Comparison of ENCODE assay signal across 22 cellular contexts in the genomic region with DNA sequence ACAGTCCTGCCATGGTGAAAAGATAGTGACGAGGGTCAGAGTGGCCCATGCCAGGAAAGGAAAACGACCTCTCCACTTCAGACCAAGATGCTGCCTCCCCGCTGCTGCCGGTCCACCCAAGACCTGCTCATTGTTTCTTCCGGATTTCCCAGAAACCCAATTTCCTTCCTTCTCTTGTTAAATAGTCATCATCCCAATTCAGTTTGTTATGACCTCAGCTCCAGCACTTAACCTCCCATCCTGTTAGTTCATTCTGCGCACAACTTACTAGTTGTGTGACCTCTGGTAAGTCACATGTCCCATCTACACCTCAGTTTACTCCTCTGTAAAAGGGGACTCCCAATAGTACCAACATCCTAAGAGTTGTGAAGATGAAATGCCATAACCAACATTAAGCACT. TPM values are rescaled to one million over a fixed set of nuclear protein-coding genes. Genes with fewer than 3 reads are reported as not detected.
A peak's percentile ranks its signal among the peaks of the same experiment; 100 is the strongest.
DNase-seq lines count a peak whose midpoint lies in the region; ATAC-seq, FAIRE-seq and TF ChIP-seq lines count a peak whose summit lies in the region.
"Had no signal": no experiment of that assay in that cellular context is flagged by ENCODE, and none has a peak within 500 bp of the region (broad histone marks: within the 10 kb centered on the region; RNA-seq: fewer than 3 reads in every experiment).

No MANE protein-coding gene starts in this region.

- H3K9me3 ChIP-seq in breast epithelium (no peaks in the 10 kb centered on the region), endothelial cell of umbilical vein (replicated peaks; ENCODE audit: control insufficient read depth, insufficient read depth, low read length) (no peaks in the 10 kb centered on the region), prostate gland (no peaks in the 10 kb centered on the region), upper lobe of left lung (no peaks in the 10 kb centered on the region)
- H3K9me3 ChIP-seq: BLaER1 treated with 17β-estradiol and CSF1 and Interleukin-3, amounts not matched to agents 10 nM and 100 nM had no signal

- intact Hi-C loops in breast epithelium (cut with DNase I; ENCODE audit: low total_unique reads) (no loop called here), MCF 10A (cut with micrococcal nuclease) (no loop called here), endothelial cell of umbilical vein (cut with micrococcal nuclease) (loop anchor here (1.0 to 10.0 kb wide), 4 partner anchors 10 to 363 kb away; a partner anchor contains a TSS), prostate gland (cut with DNase I) (no loop called here)

- peaks cover 16% of the 10 kb centered on the region for H3K36me3 Mint-ChIP-seq in MCF 10A (ENCODE audit: insufficient read depth, unreplicated experiment)

- no peak overlapping the region for H2AFZ ChIP-seq in endothelial cell of umbilical vein (ENCODE audit: low read depth, low read length)

- DNase-seq in breast epithelium (ENCODE audit: low spot score in 2 of 2), result no peak
- DNase-seq in MCF 10A (ENCODE audit: unreplicated experiment), result no peak
- peak; percentile 76 for DNase-seq in endothelial cell of umbilical vein (ENCODE audit: low read depth, low spot score)
- no peak for DNase-seq in prostate gland (ENCODE audit: low spot score)
- no peak for DNase-seq in upper lobe of left lung
- no peak for DNase-seq in NOMO-1 treated with DMSO at 0.1 percent for 48 hours (lab: John Stamatoyannopoulos, UW; ENCODE audit: unreplicated experiment)
- DNase-seq in islet precursor cell, result no peak
- DNase-seq: activated CD4-positive, alpha-beta T cell treated with anti-CD3 and anti-CD28 coated beads, Interleukin-2, amount 50 U/mL, for 4 hours; activated naive CD8-positive, alpha-beta T cell treated with anti-CD3 and anti-CD28 coated beads, Interleukin-2, amount 10 ng/mL, durations not matched to agents 7 days and 5 days; Calu3; H7; head of caudate nucleus; immature natural killer cell; naive thymus-derived CD8-positive, alpha-beta T cell; NCI-H2029; NCI-H345; PC-3; SIG-M5; stimulated activated naive CD8-positive, alpha-beta T cell treated with anti-CD3 and anti-CD28 coated beads, Interleukin-15, Interleukin-2, amounts not matched to agents 100 U/mL and 50 U/mL, for 24 hours; T-cell had no signal

- H3K4me1 Mint-ChIP-seq in MCF 10A (ENCODE audit: insufficient read depth, unreplicated experiment), result peaks cover 54% of the 10 kb centered on the region

- ATAC-seq in upper lobe of left lung (ENCODE audit: low FRiP score in 2 of 2) (no peak), GM19328 (IDR thresholded peaks at IDR 0.05; ENCODE audit: unreplicated experiment) (no peak)
- ATAC-seq: naive thymus-derived CD8-positive, alpha-beta T cell; PC-3; stimulated activated naive CD8-positive, alpha-beta T cell treated with anti-CD3 and anti-CD28 coated beads, Interleukin-15, Interleukin-2, amounts not matched to agents 100 U/mL and 50 U/mL, for 24 hours; T-cell had no signal

- H3K4me3 ChIP-seq in breast epithelium (no peak overlapping the region), endothelial cell of umbilical vein (replicated peaks in 1 of 3; ENCODE audit: insufficient read depth in 1 of 3, low read depth in 1 of 3, low read length in 3 of 3) (no peak overlapping the region), prostate gland (no peak overlapping the region), upper lobe of left lung (no peak overlapping the region)
- H3K4me3 ChIP-seq: BLaER1 treated with 17β-estradiol and CSF1 and Interleukin-3, amounts not matched to agents 10 nM and 100 nM had no signal

- no peaks in the 10 kb centered on the region for H3K27me3 ChIP-seq in breast epithelium
- no peaks in the 10 kb centered on the region for H3K27me3 ChIP-seq in endothelial cell of umbilical vein (ENCODE audit: control insufficient read depth in 2 of 2, insufficient read depth in 2 of 2, low read length in 2 of 2)
- no peaks in the 10 kb centered on the region for H3K27me3 ChIP-seq in prostate gland (replicated peaks; ENCODE audit: insufficient read depth)
- H3K27me3 ChIP-seq in upper lobe of left lung, result no peaks in the 10 kb centered on the region
- H3K27me3 ChIP-seq: BLaER1 treated with 17β-estradiol and CSF1 and Interleukin-3, amounts not matched to agents 10 nM and 100 nM had no signal

- peak overlapping the region; percentile 69 for H3K4me2 ChIP-seq in endothelial cell of umbilical vein (ENCODE audit: insufficient read depth, low read length)
- H3K4me2 ChIP-seq: BLaER1 treated with 17β-estradiol and CSF1 and Interleukin-3, amounts not matched to agents 10 nM and 100 nM had no signal

- CTCF ChIA-PET in MCF 10A (lab: Yijun Ruan, JAX), result interaction anchor here (1.4 to 38.8 kb wide), 4 partner anchors 14 to 234 kb away, joined by 4 to 1125 read pairs (median 113); a partner anchor contains a TSS
- CTCF ChIA-PET in endothelial cell of umbilical vein (lab: Charles Lee), result interaction anchor here (1.0 to 34.5 kb wide), 4 partner anchors 11 to 58 kb away, joined by 3 to 1267 read pairs (median 28); a partner anchor contains a TSS

- H3K79me2 ChIP-seq in endothelial cell of umbilical vein (ENCODE audit: control insufficient read depth, insufficient read depth, low read length), result no peaks in the 10 kb centered on the region

- dilution Hi-C loops in endothelial cell of umbilical vein (cut with MboI; ENCODE audit: extremely low pct_ligation_motif_present, low sequenced_read_pairs), result loop anchor here (10.0 kb wide), 1 partner anchor 63 kb away; no protein-coding TSS in a partner anchor

- H3K36me3 ChIP-seq in breast epithelium (no peaks in the 10 kb centered on the region), endothelial cell of umbilical vein (ENCODE audit: control insufficient read depth in 2 of 2, extremely low read depth in 1 of 2, insufficient read depth in 2 of 2, low read length in 2 of 2) (peaks cover 0 to 43% of the 10 kb centered on the region in 2 experiments), prostate gland (no peaks in the 10 kb centered on the region), upper lobe of left lung (peaks cover 0 to 77% (median 25%) of the 10 kb centered on the region in 4 donors)

- H3K9me1 ChIP-seq in endothelial cell of umbilical vein (replicated peaks; ENCODE audit: control insufficient read depth, extremely low read depth, insufficient read depth, low read length), result no peaks in the 10 kb centered on the region

- peak; percentile 99 for FAIRE-seq in endothelial cell of umbilical vein (lab: Jason Lieb, UNC)

- TF ChIP-seq CTCF in breast epithelium (IDR thresholded peaks at IDR 0.05) (no peak), MCF 10A (IDR thresholded peaks at IDR 0.05; ENCODE audit: unreplicated experiment) (no peak), endothelial cell of umbilical vein (IDR thresholded peaks at IDR 0.05; ENCODE audit: extremely low read depth in 1 of 2, insufficient read depth in 1 of 2, low read depth in 1 of 2, low read length in 2 of 2) (no peak), prostate gland (IDR thresholded peaks at IDR 0.05) (no peak), upper lobe of left lung (IDR thresholded peaks at IDR 0.05) (no peak)

- POLR2A ChIA-PET in MCF 10A (lab: Yijun Ruan, JAX) (interaction anchor here (0.6 to 5.1 kb wide), 4 partner anchors 24 to 75 kb away, joined by 3 to 64 read pairs (median 12); a partner anchor contains a TSS), endothelial cell of umbilical vein (lab: Charles Lee) (no interaction called here)

- no peak overlapping the region for H3K9ac ChIP-seq in endothelial cell of umbilical vein (replicated peaks; ENCODE audit: extremely low read depth, insufficient read depth, low read length)
- H3K9ac ChIP-seq: BLaER1 treated with 17β-estradiol and CSF1 and Interleukin-3, amounts not matched to agents 10 nM and 100 nM had no signal

- no peaks in the 10 kb centered on the region for H3K9me3 Mint-ChIP-seq in MCF 10A (ENCODE audit: unreplicated experiment)
- H3K9me3 Mint-ChIP-seq: activated naive CD8-positive, alpha-beta T cell treated with anti-CD3 and anti-CD28 coated beads, Interleukin-2, amount 10 ng/mL, durations not matched to agents 7 days and 5 days; immature natural killer cell; naive thymus-derived CD8-positive, alpha-beta T cell; T-cell had no signal

- TF ChIP-seq POLR2A in breast epithelium (IDR thresholded peaks at IDR 0.05) (no peak), endothelial cell of umbilical vein (IDR thresholded peaks at IDR 0.05; ENCODE audit: low read depth, low read length) (peak; percentile 41), prostate gland (IDR thresholded peaks at IDR 0.05) (no peak), upper lobe of left lung (IDR thresholded peaks at IDR 0.05) (no peak)

- H3K27ac Mint-ChIP-seq in MCF 10A (ENCODE audit: low read depth, unreplicated experiment), result no peak overlapping the region
- H3K27ac Mint-ChIP-seq: T-cell had no signal

- H3K4me1 ChIP-seq in breast epithelium (peaks cover 0 to 32% of the 10 kb centered on the region in 2 donors), endothelial cell of umbilical vein (ENCODE audit: control insufficient read depth, extremely low read depth, insufficient read depth, low read length) (peaks cover 42% of the 10 kb centered on the region), prostate gland (replicated peaks) (peaks cover 13% of the 10 kb centered on the region), upper lobe of left lung (peaks cover 14 to 17% (median 15%) of the 10 kb centered on the region in 4 donors)

- peak in 1 of 4 donors; percentile 27 for TF ChIP-seq EP300 in upper lobe of left lung (IDR thresholded peaks at IDR 0.05)

- BruUV-seq in MCF 10A (replicated peaks; lab: Mats Ljungman, UMichigan) (no TSS peak), endothelial cell of umbilical vein (replicated peaks; lab: Mats Ljungman, UMichigan) (no TSS peak)

- H3K27me3 Mint-ChIP-seq in MCF 10A (ENCODE audit: insufficient read depth, unreplicated experiment), result no peaks in the 10 kb centered on the region
- H3K27me3 Mint-ChIP-seq: activated naive CD8-positive, alpha-beta T cell treated with anti-CD3 and anti-CD28 coated beads, Interleukin-2, amount 10 ng/mL, durations not matched to agents 7 days and 5 days; naive thymus-derived CD8-positive, alpha-beta T cell; T-cell had no signal

- H3K27ac ChIP-seq in breast epithelium (peak overlapping the region; percentile 90 to 93), endothelial cell of umbilical vein (ENCODE audit: insufficient read depth, low read depth, low read length) (peak overlapping the region; percentile 79), prostate gland (peak overlapping the region; percentile 82), upper lobe of left lung (peak overlapping the region; percentile 46 to 79 (median 64))
- H3K27ac ChIP-seq: BLaER1 treated with 17β-estradiol and CSF1 and Interleukin-3, amounts not matched to agents 10 nM and 100 nM had no signal

- WGBS in prostate gland, result 92% methylated on average over 6 of the region's 6 CpGs
- 71 to 74% methylated on average over 6 of the region's 6 CpGs for WGBS in upper lobe of left lung, 2 donors

- no peak overlapping the region for H3K4me3 Mint-ChIP-seq in MCF 10A (ENCODE audit: unreplicated experiment)
- H3K4me3 Mint-ChIP-seq: activated naive CD8-positive, alpha-beta T cell treated with anti-CD3 and anti-CD28 coated beads, Interleukin-2, amount 10 ng/mL, durations not matched to agents 7 days and 5 days; immature natural killer cell; naive thymus-derived CD8-positive, alpha-beta T cell; T-cell had no signal

- no peaks in the 10 kb centered on the region for H4K20me1 ChIP-seq in endothelial cell of umbilical vein (replicated peaks; ENCODE audit: control insufficient read depth, extremely low read depth, insufficient read depth, low read length)

RNA-seq across cellular contexts. Expression of a gene that starts 29.9 kb away (rescaled TPM):
- total RNA-seq in breast epithelium (10 to 100 TPM; 47.5 to 91.6 (median 53.3) TPM), MCF 10A (2022) (86.0 and 94.8 TPM in 2 replicates), endothelial cell of umbilical vein (39.8 and 41.7 TPM in 2 replicates), prostate gland (10 to 100 TPM; 43.5 to 45.0 TPM), upper lobe of left lung (10 to 100 TPM; 30.4 to 67.8 (median 44.2) TPM)
- 15.4 and 16.8 TPM in 2 replicates for polyA plus RNA-seq in endothelial cell of umbilical vein
- 17.9 and 19.4 TPM in 2 replicates for polyA plus RNA-seq in endothelial cell of umbilical vein (2011; cell fraction: cytosol; rRNA removed)
- polyA plus RNA-seq in endothelial cell of umbilical vein (2011; cell fraction: nucleus; rRNA removed), result 19.4 and 23.4 TPM in 2 replicates
- 13.3 and 19.0 TPM in 2 replicates for polyA plus RNA-seq in endothelial cell of umbilical vein (2012)
- 38.0 and 39.1 TPM in 2 replicates for polyA minus RNA-seq in endothelial cell of umbilical vein
- 107 TPM for polyA minus RNA-seq in endothelial cell of umbilical vein (2011; cell fraction: cytosol; rRNA and poly(A)+ RNA removed)
- polyA minus RNA-seq in endothelial cell of umbilical vein (2011; cell fraction: nucleus; rRNA and poly(A)+ RNA removed), result 47.6 and 55.9 TPM in 2 replicates

RNA-seq across cellular contexts. Expression of a gene that starts 53.0 kb away (rescaled TPM):
- 10 to 100 TPM; 17.6 to 31.5 (median 24.9) TPM for total RNA-seq in breast epithelium
- 3.4 and 4.4 TPM in 2 replicates for total RNA-seq in MCF 10A (2022)
- 41.8 and 49.0 TPM in 2 replicates for total RNA-seq in endothelial cell of umbilical vein
- polyA plus RNA-seq in endothelial cell of umbilical vein, result 33.7 and 36.3 TPM in 2 replicates
- polyA plus RNA-seq in endothelial cell of umbilical vein (2011; cell fraction: cytosol; rRNA removed), result 19.6 and 22.7 TPM in 2 replicates
- 66.4 and 67.8 TPM in 2 replicates for polyA plus RNA-seq in endothelial cell of umbilical vein (2011; cell fraction: nucleus; rRNA removed)
- 4.7 and 8.1 TPM in 2 replicates for polyA plus RNA-seq in endothelial cell of umbilical vein (2012)
- 87.9 and 88.7 TPM in 2 replicates for polyA minus RNA-seq in endothelial cell of umbilical vein
- polyA minus RNA-seq in endothelial cell of umbilical vein (2011; cell fraction: cytosol; rRNA and poly(A)+ RNA removed), result 55.5 TPM
- 89.1 and 98.8 TPM in 2 replicates for polyA minus RNA-seq in endothelial cell of umbilical vein (2011; cell fraction: nucleus; rRNA and poly(A)+ RNA removed)
- total RNA-seq in prostate gland, result 10 to 100 TPM; 20.9 to 24.1 TPM
- total RNA-seq in upper lobe of left lung, result 10 to 100 TPM; 14.1 to 84.9 (median 39.9) TPM
